1 cellular context compared by ENCODE assay signal in the genomic region with DNA sequence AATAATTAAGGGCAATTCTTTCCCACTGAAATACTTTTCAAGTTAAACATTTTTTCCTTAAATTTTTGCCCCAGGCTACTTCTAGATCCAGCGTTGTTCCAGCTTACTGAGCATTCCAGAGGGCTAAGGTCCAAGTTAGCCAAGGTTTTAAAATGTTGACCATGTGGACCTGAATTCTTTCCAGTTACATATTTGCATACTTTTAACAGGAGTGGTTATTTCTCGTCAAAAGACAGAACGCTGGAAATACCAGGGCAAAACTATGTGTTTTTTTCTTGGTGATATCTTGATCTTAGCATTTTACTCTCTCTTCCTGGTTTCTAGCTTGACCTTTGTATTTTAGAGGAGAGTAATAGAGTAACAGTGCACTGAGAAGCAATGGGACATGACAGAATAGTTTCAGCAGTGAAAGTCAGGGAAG.
TF ChIP-seq lines count a peak whose summit lies in the region.

No MANE protein-coding gene starts in this region.

TF ChIP-seq in K562, 482 proteins besides CTCF, POLR2A, EP300 and RAD21 (continued from another document):
- TF ChIP-seq, protein P1, sequence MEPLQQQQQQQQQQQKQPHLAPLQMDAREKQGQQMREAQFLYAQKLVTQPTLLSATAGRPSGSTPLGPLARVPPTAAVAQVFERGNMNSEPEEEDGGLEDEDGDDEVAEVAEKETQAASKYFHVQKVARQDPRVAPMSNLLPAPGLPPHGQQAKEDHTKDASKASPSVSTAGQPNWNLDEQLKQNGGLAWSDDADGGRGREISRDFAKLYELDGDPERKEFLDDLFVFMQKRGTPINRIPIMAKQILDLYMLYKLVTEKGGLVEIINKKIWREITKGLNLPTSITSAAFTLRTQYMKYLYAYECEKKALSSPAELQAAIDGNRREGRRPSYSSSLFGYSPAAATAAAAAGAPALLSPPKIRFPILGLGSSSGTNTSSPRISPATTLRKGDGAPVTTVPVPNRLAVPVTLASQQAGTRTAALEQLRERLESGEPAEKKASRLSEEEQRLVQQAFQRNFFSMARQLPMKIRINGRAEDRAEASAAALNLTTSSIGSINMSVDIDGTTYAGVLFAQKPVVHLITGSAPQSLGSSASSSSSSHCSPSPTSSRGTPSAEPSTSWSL (CRISPR knock-in tag; IDR thresholded peaks at IDR 0.05; ENCODE audit: borderline replicate concordance): no peak
- TF ChIP-seq ESRRA (IDR thresholded peaks at IDR 0.05; ENCODE audit: borderline replicate concordance, low read depth) (no peak), ZNF444 (CRISPR knock-in tag; IDR thresholded peaks at IDR 0.05) (no peak), GTF2B (IDR thresholded peaks at IDR 0.05; ENCODE audit: extremely low read depth, insufficient read length) (no peak), SIRT6 (IDR thresholded peaks at IDR 0.05; ENCODE audit: low read depth, low read length) (no peak), BRF2 (IDR thresholded peaks at IDR 0.05; ENCODE audit: borderline replicate concordance, insufficient read depth, insufficient read length) (no peak), LEF1 (IDR thresholded peaks at IDR 0.05) (no peak), GABPB1 (CRISPR knock-in tag; IDR thresholded peaks at IDR 0.05) (no peak), CREB5 (CRISPR knock-in tag; IDR thresholded peaks at IDR 0.05) (no peak), POLR3A (IDR thresholded peaks at IDR 0.05; ENCODE audit: borderline replicate concordance, extremely low read depth, insufficient read depth, insufficient read length) (no peak)
TF ChIP-seq in K562: peak in this region for 0.
